In the genomic region with DNA sequence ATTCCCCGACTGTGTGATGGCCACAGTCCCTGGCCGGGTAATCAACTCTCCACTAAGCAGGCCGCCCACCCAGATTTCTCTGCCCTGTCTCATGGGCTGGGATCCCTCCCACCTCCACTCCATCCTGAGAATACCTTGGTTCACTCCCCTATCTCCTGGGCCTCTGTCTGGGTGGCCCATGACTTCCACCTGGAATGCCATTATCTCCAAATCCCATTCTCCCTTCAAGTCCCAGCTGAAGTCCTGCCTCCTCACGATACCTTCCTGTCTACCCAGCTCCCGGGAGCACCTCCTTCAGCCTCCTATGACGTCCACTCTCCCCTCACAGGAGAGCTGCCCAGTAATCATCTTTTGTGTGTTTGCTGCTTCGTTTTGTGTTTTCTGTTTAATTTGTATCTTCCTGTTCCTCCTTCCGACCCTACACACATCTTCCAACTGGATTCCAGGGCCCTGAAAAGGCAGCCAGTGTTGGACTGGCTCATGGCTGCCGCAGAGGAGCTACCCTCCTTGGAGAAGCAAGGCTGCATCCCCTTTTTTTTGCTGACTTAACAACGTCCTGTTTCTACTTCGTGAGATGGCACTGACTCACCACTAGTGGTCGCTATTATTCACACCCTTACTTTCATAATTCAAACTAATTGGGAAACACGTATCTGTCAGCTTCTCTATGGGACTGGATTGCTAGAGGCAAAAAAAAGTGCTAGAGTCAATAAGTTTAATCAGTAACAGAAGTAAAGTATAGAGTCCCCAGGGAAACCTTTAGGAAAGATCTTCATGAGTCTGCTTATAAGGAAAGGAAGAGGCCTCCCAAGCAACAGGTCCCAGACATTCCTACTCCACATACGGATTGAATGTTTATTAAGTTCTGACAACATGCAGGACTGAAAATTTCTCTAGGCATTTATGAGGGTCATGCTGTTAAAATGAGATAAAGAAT, we compare ENCODE assay signal across 8 cellular contexts.
DNase-seq lines count a peak whose midpoint lies in the region; ATAC-seq and TF ChIP-seq lines count a peak whose summit lies in the region.

No MANE protein-coding gene starts in this region.

- H3K27ac ChIP-seq in upper lobe of right lung: peak overlapping the region; percentile 44

- peak; percentile 80 for TF ChIP-seq CTCF in upper lobe of right lung (IDR thresholded peaks at IDR 0.05)

- in situ Hi-C loops in T47D (cut with HindIII; ENCODE audit: low pct_unique_long_range_greater_than_20kb, low sequenced_read_pairs): no loop called here

- no peaks in the 10 kb centered on the region for H3K36me3 ChIP-seq in upper lobe of right lung

- peak; percentile 1 for DNase-seq in NCI-H2107 treated with DMSO at 0.1 percent for 48 hours (lab: John Stamatoyannopoulos, UW; ENCODE audit: unreplicated experiment)
- no peak for DNase-seq in NCI-H2107 (lab: John Stamatoyannopoulos, UW)
- peak; percentile 53 for DNase-seq in H4 (ENCODE audit: low spot score)
- peak; percentile 4 to 21 for DNase-seq in NCI-H524 (lab: John Stamatoyannopoulos, UW)
- peak; percentile 6 to 62 for DNase-seq in T47D (ENCODE audit: low read depth in 1 of 2, low spot score in 1 of 2)
- DNase-seq in left colon: no peak
- no peak for DNase-seq in upper lobe of right lung
- no peak for DNase-seq in amygdala (lab: John Stamatoyannopoulos, UW)

- intact Hi-C loops in left colon (cut with DNase I, micrococcal nuclease): no loop called here
- intact Hi-C loops in upper lobe of right lung (cut with DNase I): no loop called here

- ATAC-seq in left colon: peak; percentile 87
- peak; percentile 92 for ATAC-seq in upper lobe of right lung

- no peaks in the 10 kb centered on the region for H3K4me1 ChIP-seq in upper lobe of right lung

- no peaks in the 10 kb centered on the region for H3K27me3 ChIP-seq in upper lobe of right lung

- no peaks in the 10 kb centered on the region for H3K9me3 ChIP-seq in upper lobe of right lung

- H3K4me3 ChIP-seq in upper lobe of right lung: no peak overlapping the region

Comparison
In these comparisons a context has a peak if more than half of its experiments do, and no peak if none do; other contexts are left out.
1. DNase-seq: peak in NCI-H2107 treated with DMSO at 0.1 percent for 48 hours (single experiment), H4 (single experiment), NCI-H524 (2 of 2) and T47D (2 of 2); none in NCI-H2107 (single experiment), left colon (0 of 2), upper lobe of right lung (single experiment) and amygdala (0 of 56).